In the genomic region with DNA sequence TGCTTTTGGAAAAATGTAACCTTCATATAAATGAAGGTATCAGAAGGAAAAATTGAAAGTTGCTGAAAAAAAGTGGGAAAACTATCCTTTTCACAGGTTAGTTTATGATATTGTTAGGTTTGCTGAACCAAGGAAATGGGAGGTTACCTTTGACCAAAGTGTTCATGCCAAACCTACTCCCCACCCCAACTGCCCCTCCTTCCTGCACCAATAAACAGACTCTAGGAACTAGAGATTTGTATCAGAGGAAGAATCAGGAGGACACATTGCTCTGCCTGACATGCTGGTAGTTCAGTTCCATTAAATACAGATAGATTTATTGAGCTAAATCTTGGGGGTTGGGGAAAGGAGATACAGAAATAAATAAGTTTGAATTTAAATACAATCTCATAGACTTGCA, we compare ENCODE assay signal across 9 cellular contexts. TPM values are rescaled to one million over a fixed set of nuclear protein-coding genes. Genes with fewer than 3 reads are reported as not detected.
"Had no signal": no experiment of that assay in that cellular context is flagged by ENCODE, and none has a peak within 500 bp of the region (broad histone marks: within the 10 kb centered on the region; RNA-seq: fewer than 3 reads in every experiment).

No MANE protein-coding gene starts in this region.

- H3K9me3 Mint-ChIP-seq: H9 had no signal

- H2AFZ ChIP-seq: GM23248 had no signal

- DNase-seq: GM23248, H9, HCEC 1CT, IMR-90 had no signal

- H3K4me3 ChIP-seq: GM23248, K562 had no signal

- H3K27ac ChIP-seq: GM23248 had no signal

- H3K4me1 Mint-ChIP-seq: H9 had no signal

- H3K4me3 Mint-ChIP-seq: H9 had no signal

- ATAC-seq: K562 had no signal

- H3K9ac ChIP-seq: GM23248 had no signal

- FAIRE-seq: H54, HTR-8/SVneo, K562 had no signal

RNA-seq across cellular contexts. Expression of gene MYH8, which starts 18.2 kb away (rescaled TPM):
- total RNA-seq: GM23248, H1, H9, HT-29, IMR-90, K562 had no signal
- polyA plus RNA-seq: GM23248, H1, IMR-90 had no signal

RNA-seq across cellular contexts. Expression of gene MYH13, which starts 30.8 kb away (rescaled TPM):
- total RNA-seq: GM23248, H1, H9, HT-29, IMR-90, K562 had no signal
- polyA plus RNA-seq: H1, IMR-90 had no signal
